ENCODE assay signal across 18 cellular contexts in the genomic region with DNA sequence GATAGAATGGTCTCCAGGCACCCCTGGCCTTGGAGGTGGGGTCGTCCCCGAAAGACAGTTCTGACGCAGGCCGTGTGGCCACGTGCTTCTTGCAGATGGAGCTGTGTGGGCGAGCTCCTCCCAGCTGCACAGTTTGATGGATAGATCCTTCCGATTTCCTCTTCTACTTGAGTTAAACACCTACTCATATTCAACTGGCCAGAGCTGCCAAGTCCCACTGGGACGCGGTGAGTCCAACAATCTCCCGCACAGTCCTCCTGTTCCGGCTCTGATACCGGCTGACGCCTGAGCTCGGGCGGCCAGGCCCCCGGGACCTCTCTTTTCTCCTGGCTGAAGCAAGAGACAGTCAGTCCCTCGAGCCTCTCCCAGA. TPM values are rescaled to one million over a fixed set of nuclear protein-coding genes. Genes with fewer than 3 reads are reported as not detected.
DNase-seq lines count a peak whose midpoint lies in the region; ATAC-seq and TF ChIP-seq lines count a peak whose summit lies in the region.
"Had no signal": no experiment of that assay in that cellular context is flagged by ENCODE, and none has a peak within 500 bp of the region (broad histone marks: within the 10 kb centered on the region; RNA-seq: fewer than 3 reads in every experiment).

No MANE protein-coding gene starts in this region.

- peaks cover 0 to 14% (median 2%) of the 10 kb centered on the region in 4 donors for H3K4me1 ChIP-seq in tibial artery

- peak overlapping the region; percentile 47 to 49 (median 48) for H3K4me3 Mint-ChIP-seq in nephron
- H3K4me3 Mint-ChIP-seq in immature natural killer cell, result no peak overlapping the region
- H3K4me3 Mint-ChIP-seq: activated naive CD8-positive, alpha-beta T cell treated with anti-CD3 and anti-CD28 coated beads for 36 hours; naive thymus-derived CD4-positive, alpha-beta T cell had no signal

- H3K27me3 ChIP-seq in tibial artery, result no peaks in the 10 kb centered on the region

- DNase-seq in NCI-H345 treated with DMSO at 0.1 percent for 48 hours (lab: John Stamatoyannopoulos, UW; ENCODE audit: unreplicated experiment), result peak; percentile 43
- DNase-seq in fibroblast of pulmonary artery (ENCODE audit: low read depth), result peak; percentile 17
- peak; percentile 20 to 73 for DNase-seq in tibial artery
- DNase-seq in T1000 (lab: John Stamatoyannopoulos, UW), result no peak
- no peak for DNase-seq in immature natural killer cell
- DNase-seq: activated naive CD8-positive, alpha-beta T cell treated with anti-CD3 and anti-CD28 coated beads for 36 hours; activated T-cell treated with anti-CD3 and anti-CD28 coated beads, Interleukin-2, amount 50 U/mL, for 48 hours; effector CD8-positive, alpha-beta T cell; HCEC 1CT; KG1; naive thymus-derived CD4-positive, alpha-beta T cell; NCI-H1436; NCI-H526 treated with DMSO at 0.1 percent for 48 hours; PC-3; SK-N-SH had no signal

- H3K4me1 Mint-ChIP-seq in nephron (peaks cover 13% of the 10 kb centered on the region), immature natural killer cell (no peaks in the 10 kb centered on the region)
- H3K4me1 Mint-ChIP-seq: activated naive CD8-positive, alpha-beta T cell treated with anti-CD3 and anti-CD28 coated beads for 36 hours had no signal

- no peaks in the 10 kb centered on the region for H3K9me3 ChIP-seq in tibial artery
- H3K9me3 ChIP-seq: SK-N-SH had no signal

- H3K36me3 ChIP-seq in tibial artery, result no peaks in the 10 kb centered on the region

- peak overlapping the region; percentile 15 to 64 (median 56) for H3K27ac Mint-ChIP-seq in nephron
- H3K27ac Mint-ChIP-seq in immature natural killer cell, result no peak overlapping the region
- H3K27ac Mint-ChIP-seq: activated naive CD8-positive, alpha-beta T cell treated with anti-CD3 and anti-CD28 coated beads for 36 hours had no signal

- no peak overlapping the region for H3K4me3 ChIP-seq in fibroblast of pulmonary artery (replicated peaks; ENCODE audit: low read depth, low read length)
- peak overlapping the region in 1 of 2 donors; percentile 4 for H3K4me3 ChIP-seq in tibial artery

- H3K27ac ChIP-seq in tibial artery, result peak overlapping the region; percentile 42 to 47

- TF ChIP-seq CTCF in fibroblast of pulmonary artery (IDR thresholded peaks at IDR 0.05; ENCODE audit: low read length, missing control alignments) (no peak), nephron (IDR thresholded peaks at IDR 0.05; ENCODE audit: unreplicated experiment in 3 of 3) (no peak), tibial artery (IDR thresholded peaks at IDR 0.05) (no peak)

- no peaks in the 10 kb centered on the region for H3K36me3 Mint-ChIP-seq in nephron (ENCODE audit: low read depth)
- H3K36me3 Mint-ChIP-seq in immature natural killer cell, result no peaks in the 10 kb centered on the region
- H3K36me3 Mint-ChIP-seq: activated naive CD8-positive, alpha-beta T cell treated with anti-CD3 and anti-CD28 coated beads for 36 hours had no signal

- H3K9me3 Mint-ChIP-seq in nephron (peaks cover 11% of the 10 kb centered on the region), immature natural killer cell (no peaks in the 10 kb centered on the region)
- H3K9me3 Mint-ChIP-seq: activated naive CD8-positive, alpha-beta T cell treated with anti-CD3 and anti-CD28 coated beads for 36 hours had no signal

- no peak for ATAC-seq in GM18520 (IDR thresholded peaks at IDR 0.05; ENCODE audit: unreplicated experiment)
- ATAC-seq: naive thymus-derived CD4-positive, alpha-beta T cell; PC-3 had no signal

- H3K27me3 Mint-ChIP-seq in nephron (ENCODE audit: low read depth) (peaks cover 27% of the 10 kb centered on the region), immature natural killer cell (ENCODE audit: low read depth in 3 of 3) (peaks cover 0 to 2% (median 0%) of the 10 kb centered on the region in 3 donors)
- H3K27me3 Mint-ChIP-seq: activated naive CD8-positive, alpha-beta T cell treated with anti-CD3 and anti-CD28 coated beads for 36 hours; naive thymus-derived CD4-positive, alpha-beta T cell had no signal

- intact Hi-C loops in tibial artery (cut with DNase I; ENCODE audit: low total_unique reads), result no loop called here

RNA-seq across cellular contexts. Expression of a gene that starts 57.9 kb away (rescaled TPM):
- polyA plus RNA-seq in immature natural killer cell, result not detected
- polyA plus RNA-seq: BJ; naive thymus-derived CD4-positive, alpha-beta T cell; SK-N-SH had no signal

Comparison
In these comparisons a context has a peak if more than half of its experiments do, and no peak if none do; other contexts are left out.
1. DNase-seq: peak in NCI-H345 treated with DMSO at 0.1 percent for 48 hours (single experiment), fibroblast of pulmonary artery (single experiment) and tibial artery (2 of 2); none in T1000 (single experiment) and immature natural killer cell (0 of 3).
2. H3K27ac Mint-ChIP-seq: peak in nephron (3 of 3); none in immature natural killer cell (0 of 6).
3. H3K4me3 Mint-ChIP-seq: peak in nephron (3 of 3); none in immature natural killer cell (0 of 5).